ENCODE assay signal across 8 cellular contexts in the genomic region with DNA sequence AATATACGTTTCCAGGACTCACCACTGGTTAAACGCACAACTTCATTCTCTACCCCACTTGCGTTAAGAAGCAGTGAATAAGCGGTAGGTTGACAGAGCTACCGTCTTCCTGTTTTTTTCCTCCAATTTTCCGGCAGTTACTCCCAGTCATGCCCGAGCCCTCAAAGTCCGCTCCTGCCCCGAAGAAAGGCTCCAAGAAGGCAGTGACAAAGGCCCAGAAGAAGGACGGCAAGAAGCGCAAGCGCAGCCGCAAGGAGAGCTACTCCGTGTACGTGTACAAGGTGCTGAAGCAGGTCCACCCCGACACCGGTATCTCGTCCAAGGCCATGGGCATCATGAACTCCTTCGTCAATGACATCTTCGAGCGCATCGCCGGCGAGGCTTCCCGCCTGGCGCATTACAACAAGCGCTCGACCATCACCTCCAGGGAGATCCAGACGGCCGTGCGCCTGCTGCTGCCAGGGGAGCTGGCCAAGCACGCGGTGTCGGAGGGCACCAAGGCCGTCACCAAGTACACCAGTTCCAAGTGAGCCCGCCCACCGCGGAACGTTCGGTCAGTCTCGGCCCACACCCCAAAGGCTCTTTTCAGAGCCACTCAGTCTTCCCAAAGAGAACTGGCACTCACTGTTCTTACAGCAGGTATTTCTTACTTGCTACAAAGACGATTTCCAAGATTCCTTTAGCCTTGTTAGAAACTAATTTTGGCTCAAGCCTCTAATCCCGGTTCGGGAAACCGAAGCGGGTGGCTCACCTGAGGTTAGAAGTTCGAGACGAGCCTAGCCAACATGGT.
DNase-seq lines count a peak whose midpoint lies in the region; ATAC-seq and TF ChIP-seq lines count a peak whose summit lies in the region.
"Not testable (repeated sequence)": the region's sequence is repeated elsewhere in the genome, so short reads cannot be mapped to it uniquely, and the experiment has no call there.

No MANE protein-coding gene starts in this region.

- not testable (repeated sequence) for H2BK5ac ChIP-seq in mesenchymal stem cell (ENCODE audit: low read depth, low read length, poor library complexity, severe bottlenecking)

- peak overlapping the region in 1 of 2 experiments; percentile 30 for H3K4ac ChIP-seq in mesenchymal stem cell (ENCODE audit: low read depth in 1 of 2, low read length in 2 of 2)

- peak overlapping the region in 1 of 2 experiments; percentile 26 for H3K14ac ChIP-seq in mesenchymal stem cell (ENCODE audit: low read length in 2 of 2)

- not testable (repeated sequence) for H2BK120ac ChIP-seq in mesenchymal stem cell (ENCODE audit: low read depth, low read length)

- not testable (repeated sequence) for H3K27me3 ChIP-seq in BLaER1 treated with 17β-estradiol and CSF1 and Interleukin-3, amounts not matched to agents 10 nM and 100 nM; SJSA1 (replicated peaks); esophagus muscularis mucosa; mesenchymal stem cell (ENCODE audit: control insufficient read depth in 1 of 2, insufficient read depth in 1 of 2, low read length in 2 of 2)

- not testable (repeated sequence) for H3K9me3 ChIP-seq in BLaER1 treated with 17β-estradiol and CSF1 and Interleukin-3, amounts not matched to agents 10 nM and 100 nM (replicated peaks in 1 of 11); SJSA1 (replicated peaks); esophagus muscularis mucosa; mesenchymal stem cell (ENCODE audit: control insufficient read depth, low read length)

- not testable (repeated sequence) for H2BK15ac ChIP-seq in mesenchymal stem cell (ENCODE audit: low read depth, poor library complexity, severe bottlenecking)

- H2AFZ ChIP-seq in mesenchymal stem cell (ENCODE audit: low read depth, low read length): peak overlapping the region; percentile 78

- ATAC-seq in GM19455 (IDR thresholded peaks at IDR 0.05; ENCODE audit: unreplicated experiment): peak; percentile 22

- peak overlapping the region in 1 of 2 experiments; percentile 54 for H2BK12ac ChIP-seq in mesenchymal stem cell (ENCODE audit: low read length in 2 of 2)

- not testable (repeated sequence) for H3K23ac ChIP-seq in mesenchymal stem cell (ENCODE audit: low read length in 2 of 2)

- TF ChIP-seq CTCF in esophagus muscularis mucosa (IDR thresholded peaks at IDR 0.05): peak in 1 of 3 experiments; percentile 14

- 1% methylated on average over 32 of the region's 48 CpGs for WGBS in esophagus muscularis mucosa
- WGBS in mesenchymal stem cell: under 1% methylated on average over 48 of the region's 48 CpGs

- peak overlapping the region; percentile 17 for H4K8ac ChIP-seq in mesenchymal stem cell (ENCODE audit: low read length)

- peaks cover 23 to 41% (median 37%) of the 10 kb centered on the region in 10 experiments for H3K4me1 ChIP-seq in BLaER1 treated with 17β-estradiol and CSF1 and Interleukin-3, amounts not matched to agents 10 nM and 100 nM
- peaks cover 11% of the 10 kb centered on the region for H3K4me1 ChIP-seq in SJSA1 (replicated peaks)
- peaks cover 18 to 30% (median 27%) of the 10 kb centered on the region in 4 donors for H3K4me1 ChIP-seq in esophagus muscularis mucosa
- not testable (repeated sequence) for H3K4me1 ChIP-seq in mesenchymal stem cell (ENCODE audit: control insufficient read depth, insufficient read depth, low read depth, low read length)

- peak overlapping the region; percentile 67 to 89 (median 82) for H3K4me3 ChIP-seq in BLaER1 treated with 17β-estradiol and CSF1 and Interleukin-3, amounts not matched to agents 10 nM and 100 nM
- peak overlapping the region; percentile 64 for H3K4me3 ChIP-seq in Jurkat, Clone E6-1 (ENCODE audit: low read length)
- peak overlapping the region; percentile 53 for H3K4me3 ChIP-seq in SJSA1
- H3K4me3 ChIP-seq in esophagus muscularis mucosa: peak overlapping the region; percentile 69 to 90 (median 77)
- peak overlapping the region; percentile 66 to 85 for H3K4me3 ChIP-seq in mesenchymal stem cell (ENCODE audit: insufficient read depth in 1 of 2, low read depth in 1 of 2, low read length in 2 of 2)

- H4K91ac ChIP-seq in mesenchymal stem cell (ENCODE audit: low read length): peak overlapping the region; percentile 59

- not testable (repeated sequence) for TF ChIP-seq POLR2A in esophagus muscularis mucosa (IDR thresholded peaks at IDR 0.05; ENCODE audit: low read depth)

- DNase-seq in Jurkat, Clone E6-1 (ENCODE audit: low read depth, low spot score): not testable (repeated sequence)
- DNase-seq in SJSA1 (ENCODE audit: low read depth in 1 of 2, low spot score in 2 of 2) (peak; percentile 69 to 95), esophagus muscularis mucosa (ENCODE audit: extremely low spot score) (peak; percentile 92), mesenchymal stem cell (peak; percentile 79)
- DNase-seq in activated effector memory CD4-positive, alpha-beta T cell treated with anti-CD3 and anti-CD28 coated beads, Interleukin-2, amount 50 U/mL, for 16 hours: peak; percentile 84
- DNase-seq in stimulated activated CD4-positive, alpha-beta T cell treated with anti-CD3 and anti-CD28 coated beads, Interleukin-12 subunit alpha, Interleukin-12 subunit beta, amount 100 ng/mL, for 48 hours (ENCODE audit: low read depth in 2 of 3, low spot score in 1 of 3): peak in 2 of 3 donors; percentile 34 to 38

- not testable (repeated sequence) for H4K20me1 ChIP-seq in BLaER1 treated with 17β-estradiol and CSF1 and Interleukin-3, amounts not matched to agents 10 nM and 100 nM

- TF ChIP-seq EP300 in esophagus muscularis mucosa (IDR thresholded peaks at IDR 0.05): not testable (repeated sequence)

- H3K4me2 ChIP-seq in BLaER1 treated with 17β-estradiol and CSF1 and Interleukin-3, amounts not matched to agents 10 nM and 100 nM: peak overlapping the region; percentile 66 to 93 (median 84)
- H3K4me2 ChIP-seq in mesenchymal stem cell (ENCODE audit: low read length, poor library complexity, severe bottlenecking): peak overlapping the region; percentile 81

- peak overlapping the region; percentile 58 to 99 (median 97) for H3K27ac ChIP-seq in BLaER1 treated with 17β-estradiol and CSF1 and Interleukin-3, amounts not matched to agents 10 nM and 100 nM
- H3K27ac ChIP-seq in SJSA1 (peak overlapping the region; percentile 96), esophagus muscularis mucosa (replicated peaks in 1 of 4) (peak overlapping the region; percentile 89 to 96 (median 95)), mesenchymal stem cell (ENCODE audit: low read length, poor library complexity, severe bottlenecking) (peak overlapping the region; percentile 91)

- H2AK5ac ChIP-seq in mesenchymal stem cell (ENCODE audit: low read length, severe bottlenecking): not testable (repeated sequence)

- intact Hi-C loops in esophagus muscularis mucosa (cut with DNase I): loop anchor here (2.0 to 10.0 kb wide), 3 partner anchors 26 to 1814 kb away; a partner anchor contains a TSS

- H3K9ac ChIP-seq in BLaER1 treated with 17β-estradiol and CSF1 and Interleukin-3, amounts not matched to agents 10 nM and 100 nM: peak overlapping the region; percentile 87 to 98 (median 95)
- peak overlapping the region; percentile 97 for H3K9ac ChIP-seq in mesenchymal stem cell (ENCODE audit: low read length)

- H3K18ac ChIP-seq in mesenchymal stem cell (ENCODE audit: low read depth in 1 of 2, low read length in 2 of 2): peak overlapping the region; percentile 30 to 60

- peaks cover 0 to 29% (median 15%) of the 10 kb centered on the region in 11 experiments; a peak in 13 of 22 replicates for H3K36me3 ChIP-seq in BLaER1 treated with 17β-estradiol and CSF1 and Interleukin-3, amounts not matched to agents 10 nM and 100 nM
- H3K36me3 ChIP-seq in SJSA1; esophagus muscularis mucosa; mesenchymal stem cell (ENCODE audit: control insufficient read depth in 1 of 2, insufficient read depth in 2 of 2, low read depth in 1 of 2, low read length in 2 of 2): not testable (repeated sequence)

- H3K79me1 ChIP-seq in mesenchymal stem cell (replicated peaks; ENCODE audit: low read length, poor library complexity, severe bottlenecking): not testable (repeated sequence)
